ENCODE assay signal across 1 cellular context in genomic region chr20:63290677-63291472, GRCh38.
TF ChIP-seq lines count a peak whose summit lies in the region.

No MANE protein-coding gene starts in this region.

TF ChIP-seq in HEK293, 187 proteins besides CTCF, POLR2A, EP300 and RAD21 (continued from another document and continues in another):
- TF ChIP-seq ZBTB10 (tag by site-specific recombination; IDR thresholded peaks at IDR 0.05) (peak; percentile 74; the same call in 1 of the 2 replicates), BCL6B (tag by site-specific recombination; IDR thresholded peaks at IDR 0.05) (no peak), ZNF433 (tag by site-specific recombination; IDR thresholded peaks at IDR 0.05; ENCODE audit: low read depth) (no peak), PBX3 (CRISPR knock-in tag; IDR thresholded peaks at IDR 0.05) (no peak), ZNF140 (tag by site-specific recombination; IDR thresholded peaks at IDR 0.05) (no peak), SALL2 (tag by site-specific recombination; IDR thresholded peaks at IDR 0.05; ENCODE audit: borderline replicate concordance) (no peak), ZNF341 (tag by site-specific recombination; IDR thresholded peaks at IDR 0.05; ENCODE audit: low read depth) (no peak), ZNF670 (tag by site-specific recombination; IDR thresholded peaks at IDR 0.05; ENCODE audit: low read depth) (no peak), ZBTB26 (tag by site-specific recombination; optimal IDR thresholded peaks at IDR 0.05) (peak; percentile 23), ZNF202 (tag by site-specific recombination; IDR thresholded peaks at IDR 0.05; ENCODE audit: borderline replicate concordance) (no peak), ZNF223 (tag by site-specific recombination; IDR thresholded peaks at IDR 0.05) (no peak), GLI2 (tag by site-specific recombination; IDR thresholded peaks at IDR 0.05; ENCODE audit: borderline replicate concordance, low read depth) (no peak), ZIC2 (tag by site-specific recombination; IDR thresholded peaks at IDR 0.05) (no peak), ZNF544 (tag by site-specific recombination; IDR thresholded peaks at IDR 0.05) (no peak), ZNF610 (tag by site-specific recombination; IDR thresholded peaks at IDR 0.05; ENCODE audit: borderline replicate concordance) (no peak), KLF1 (tag by site-specific recombination; IDR thresholded peaks at IDR 0.05) (peak; percentile 90), TRIM28 (IDR thresholded peaks at IDR 0.05; ENCODE audit: borderline replicate concordance, low read length) (no peak), ZNF175 (tag by site-specific recombination; IDR thresholded peaks at IDR 0.05) (no peak), OVOL3 (tag by site-specific recombination; IDR thresholded peaks at IDR 0.05) (no peak), HOXA7 (CRISPR knock-in tag; IDR thresholded peaks at IDR 0.05; ENCODE audit: borderline replicate concordance) (no peak), ZNF510 (tag by site-specific recombination; IDR thresholded peaks at IDR 0.05; ENCODE audit: insufficient replicate concordance) (no peak), ZNF155 (tag by site-specific recombination; IDR thresholded peaks at IDR 0.05) (no peak), PRDM4 (tag by site-specific recombination; IDR thresholded peaks at IDR 0.05) (no peak), ZNF777 (tag by site-specific recombination; IDR thresholded peaks at IDR 0.05; ENCODE audit: borderline replicate concordance) (no peak), MZF1 (tag by site-specific recombination; IDR thresholded peaks at IDR 0.05; ENCODE audit: borderline replicate concordance) (no peak), MEIS1 (CRISPR knock-in tag; IDR thresholded peaks at IDR 0.05; ENCODE audit: borderline replicate concordance) (no peak), YY2 (tag by site-specific recombination; IDR thresholded peaks at IDR 0.05) (no peak), ZNF169 (tag by site-specific recombination; IDR thresholded peaks at IDR 0.05) (no peak), EGR2 (tag by site-specific recombination; IDR thresholded peaks at IDR 0.05; ENCODE audit: low read depth) (no peak), ZNF280D (tag by site-specific recombination; IDR thresholded peaks at IDR 0.05) (no peak), ZNF704 (tag by site-specific recombination; IDR thresholded peaks at IDR 0.05) (no peak), ZNF660 (tag by site-specific recombination; IDR thresholded peaks at IDR 0.05) (no peak), ZNF837 (tag by site-specific recombination; IDR thresholded peaks at IDR 0.05) (no peak), ZNF184 (tag by site-specific recombination; IDR thresholded peaks at IDR 0.05) (no peak), ZNF274 (IDR thresholded peaks at IDR 0.05; ENCODE audit: low read length) (no peak), ZNF274 (tag by site-specific recombination; IDR thresholded peaks at IDR 0.05; ENCODE audit: borderline replicate concordance) (no peak), SP2 (tag by site-specific recombination; IDR thresholded peaks at IDR 0.05) (no peak), ZNF792 (tag by site-specific recombination; IDR thresholded peaks at IDR 0.05) (no peak), ZFP37 (tag by site-specific recombination; IDR thresholded peaks at IDR 0.05) (0 out of 2 replicates have a peak, but pooled peaks have one; percentile 25), RBAK (tag by site-specific recombination; IDR thresholded peaks at IDR 0.05) (no peak), FEZF1 (tag by site-specific recombination; IDR thresholded peaks at IDR 0.05) (no peak), ZNF558 (tag by site-specific recombination; IDR thresholded peaks at IDR 0.05) (no peak)
- TF ChIP-seq, protein P1, sequence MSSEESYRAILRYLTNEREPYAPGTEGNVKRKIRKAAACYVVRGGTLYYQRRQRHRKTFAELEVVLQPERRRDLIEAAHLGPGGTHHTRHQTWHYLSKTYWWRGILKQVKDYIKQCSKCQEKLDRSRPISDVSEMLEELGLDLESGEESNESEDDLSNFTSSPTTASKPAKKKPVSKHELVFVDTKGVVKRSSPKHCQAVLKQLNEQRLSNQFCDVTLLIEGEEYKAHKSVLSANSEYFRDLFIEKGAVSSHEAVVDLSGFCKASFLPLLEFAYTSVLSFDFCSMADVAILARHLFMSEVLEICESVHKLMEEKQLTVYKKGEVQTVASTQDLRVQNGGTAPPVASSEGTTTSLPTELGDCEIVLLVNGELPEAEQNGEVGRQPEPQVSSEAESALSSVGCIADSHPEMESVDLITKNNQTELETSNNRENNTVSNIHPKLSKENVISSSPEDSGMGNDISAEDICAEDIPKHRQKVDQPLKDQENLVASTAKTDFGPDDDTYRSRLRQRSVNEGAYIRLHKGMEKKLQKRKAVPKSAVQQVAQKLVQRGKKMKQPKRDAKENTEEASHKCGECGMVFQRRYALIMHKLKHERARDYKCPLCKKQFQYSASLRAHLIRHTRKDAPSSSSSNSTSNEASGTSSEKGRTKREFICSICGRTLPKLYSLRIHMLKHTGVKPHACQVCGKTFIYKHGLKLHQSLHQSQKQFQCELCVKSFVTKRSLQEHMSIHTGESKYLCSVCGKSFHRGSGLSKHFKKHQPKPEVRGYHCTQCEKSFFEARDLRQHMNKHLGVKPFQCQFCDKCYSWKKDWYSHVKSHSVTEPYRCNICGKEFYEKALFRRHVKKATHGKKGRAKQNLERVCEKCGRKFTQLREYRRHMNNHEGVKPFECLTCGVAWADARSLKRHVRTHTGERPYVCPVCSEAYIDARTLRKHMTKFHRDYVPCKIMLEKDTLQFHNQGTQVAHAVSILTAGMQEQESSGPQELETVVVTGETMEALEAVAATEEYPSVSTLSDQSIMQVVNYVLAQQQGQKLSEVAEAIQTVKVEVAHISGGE (tag by site-specific recombination; conservative IDR thresholded peaks at IDR 0.05; ENCODE audit: low read depth): no peak
- TF ChIP-seq, protein P2, sequence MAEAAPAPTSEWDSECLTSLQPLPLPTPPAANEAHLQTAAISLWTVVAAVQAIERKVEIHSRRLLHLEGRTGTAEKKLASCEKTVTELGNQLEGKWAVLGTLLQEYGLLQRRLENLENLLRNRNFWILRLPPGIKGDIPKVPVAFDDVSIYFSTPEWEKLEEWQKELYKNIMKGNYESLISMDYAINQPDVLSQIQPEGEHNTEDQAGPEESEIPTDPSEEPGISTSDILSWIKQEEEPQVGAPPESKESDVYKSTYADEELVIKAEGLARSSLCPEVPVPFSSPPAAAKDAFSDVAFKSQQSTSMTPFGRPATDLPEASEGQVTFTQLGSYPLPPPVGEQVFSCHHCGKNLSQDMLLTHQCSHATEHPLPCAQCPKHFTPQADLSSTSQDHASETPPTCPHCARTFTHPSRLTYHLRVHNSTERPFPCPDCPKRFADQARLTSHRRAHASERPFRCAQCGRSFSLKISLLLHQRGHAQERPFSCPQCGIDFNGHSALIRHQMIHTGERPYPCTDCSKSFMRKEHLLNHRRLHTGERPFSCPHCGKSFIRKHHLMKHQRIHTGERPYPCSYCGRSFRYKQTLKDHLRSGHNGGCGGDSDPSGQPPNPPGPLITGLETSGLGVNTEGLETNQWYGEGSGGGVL (tag by site-specific recombination; IDR thresholded peaks at IDR 0.05): no peak
- TF ChIP-seq, protein P3, sequence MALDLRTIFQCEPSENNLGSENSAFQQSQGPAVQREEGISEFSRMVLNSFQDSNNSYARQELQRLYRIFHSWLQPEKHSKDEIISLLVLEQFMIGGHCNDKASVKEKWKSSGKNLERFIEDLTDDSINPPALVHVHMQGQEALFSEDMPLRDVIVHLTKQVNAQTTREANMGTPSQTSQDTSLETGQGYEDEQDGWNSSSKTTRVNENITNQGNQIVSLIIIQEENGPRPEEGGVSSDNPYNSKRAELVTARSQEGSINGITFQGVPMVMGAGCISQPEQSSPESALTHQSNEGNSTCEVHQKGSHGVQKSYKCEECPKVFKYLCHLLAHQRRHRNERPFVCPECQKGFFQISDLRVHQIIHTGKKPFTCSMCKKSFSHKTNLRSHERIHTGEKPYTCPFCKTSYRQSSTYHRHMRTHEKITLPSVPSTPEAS (tag by site-specific recombination; IDR thresholded peaks at IDR 0.05): no peak
